Comparison of ENCODE assay signal across 24 cellular contexts in the genomic region with DNA sequence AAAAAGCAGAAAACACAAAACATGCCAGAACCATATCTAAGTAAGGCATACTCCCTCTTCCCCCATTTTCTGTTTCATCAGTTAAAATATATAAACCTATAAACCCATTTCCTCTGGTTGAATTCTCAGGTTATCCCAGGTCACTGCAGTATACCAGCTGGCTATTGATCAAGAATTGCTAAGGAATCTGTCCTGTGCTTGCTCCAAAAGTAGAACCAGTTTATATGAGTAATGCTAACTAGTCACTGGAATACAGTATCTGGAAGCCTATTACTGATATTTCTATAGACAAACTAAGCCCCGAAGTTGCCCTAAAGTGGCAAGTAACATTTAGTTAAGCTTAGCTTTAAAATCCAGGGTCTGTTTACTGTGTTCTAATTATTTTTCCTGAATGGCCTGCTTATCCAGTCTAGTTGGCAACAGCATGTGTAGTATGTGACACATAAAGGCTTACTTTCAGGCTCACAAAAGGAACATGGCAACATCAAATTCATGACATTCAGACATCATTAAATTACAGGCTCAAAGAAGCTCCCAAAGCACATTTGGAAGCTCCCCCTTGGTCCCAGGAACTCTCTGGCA.
"Had no signal": no experiment of that assay in that cellular context is flagged by ENCODE, and none has a peak within 500 bp of the region (broad histone marks: within the 10 kb centered on the region; RNA-seq: fewer than 3 reads in every experiment).

No MANE protein-coding gene starts in this region.

- DNase-seq: colonic mucosa; effector CD8-positive, alpha-beta T cell; endodermal cell; erythroblast; foreskin fibroblast; gastrocnemius medialis; head of caudate nucleus; mesendoderm; midbrain; naive thymus-derived CD4-positive, alpha-beta T cell; stimulated activated CD4-positive, alpha-beta T cell treated with anti-CD3 and anti-CD28 coated beads, Interleukin-12 subunit alpha, Interleukin-12 subunit beta, amount 100 ng/mL, for 4 hours; stimulated activated CD4-positive, alpha-beta T cell treated with anti-CD3 and anti-CD28 coated beads, Interleukin-1b, Interleukin-23, amount 100 ng/mL, for 48 hours; stimulated activated CD4-positive, alpha-beta T cell treated with anti-CD3 and anti-CD28 coated beads, Interleukin-4, amount 100 ng/mL, for 1 hour; stimulated activated naive CD4-positive, alpha-beta T cell treated with Interleukin-2 at 50 U/mL for 16 hours; stomach; transverse colon had no signal

- H2AFZ ChIP-seq: neural progenitor cell, parathyroid adenoma had no signal

- H3K9me3 ChIP-seq: colonic mucosa, gastrocnemius medialis, stomach, thoracic aorta, transverse colon, vagina had no signal

- H3K79me2 ChIP-seq: parathyroid adenoma had no signal

- H3K9ac ChIP-seq: neural progenitor cell, parathyroid adenoma had no signal

- ATAC-seq: gastrocnemius medialis; naive thymus-derived CD4-positive, alpha-beta T cell; sciatic nerve; stimulated activated effector memory CD8-positive, alpha-beta T cell treated with anti-CD3 and anti-CD28 coated beads, Interleukin-12 subunit alpha, Interleukin-12 subunit beta, amount 100 ng/mL, for 72 hours had no signal

- H3K4me1 ChIP-seq: colonic mucosa, neural progenitor cell, parathyroid adenoma, stomach, transverse colon, vagina had no signal

- H3K4me2 ChIP-seq: neural progenitor cell, smooth muscle cell had no signal

- FAIRE-seq: keratinocyte had no signal

- H3K36me3 ChIP-seq: colonic mucosa, gastrocnemius medialis, neural progenitor cell, stomach, thoracic aorta, transverse colon, vagina had no signal

- H3K4me3 ChIP-seq: colonic mucosa, gastrocnemius medialis, neural progenitor cell, smooth muscle cell, stomach, thoracic aorta, transverse colon, vagina had no signal

- H3K27ac ChIP-seq: colonic mucosa, gastrocnemius medialis, neural progenitor cell, parathyroid adenoma, stomach, thoracic aorta, transverse colon, vagina had no signal

- H3K27me3 ChIP-seq: colonic mucosa, gastrocnemius medialis, neural progenitor cell, stomach, transverse colon, vagina had no signal
